9 cellular contexts compared by ENCODE assay signal in genomic region chr4:55409468-55410171, GRCh38. TPM values are rescaled to one million over a fixed set of nuclear protein-coding genes. Genes with fewer than 3 reads are reported as not detected.
DNase-seq lines count a peak whose midpoint lies in the region; ATAC-seq and TF ChIP-seq lines count a peak whose summit lies in the region.
"Had no signal": no experiment of that assay in that cellular context is flagged by ENCODE, and none has a peak within 500 bp of the region (broad histone marks: within the 10 kb centered on the region; RNA-seq: fewer than 3 reads in every experiment).

No MANE protein-coding gene starts in this region.

- peaks cover 79% of the 10 kb centered on the region for H4K20me1 ChIP-seq in Loucy (ENCODE audit: insufficient read depth, low read length, poor library complexity, severe bottlenecking)

- no peak overlapping the region for H3K4me3 Mint-ChIP-seq in type B pancreatic cell

- H3K36me3 Mint-ChIP-seq in type B pancreatic cell, result peaks cover 28% of the 10 kb centered on the region

- H2AFZ ChIP-seq in Loucy (ENCODE audit: low read length), result no peak overlapping the region

- H3K4me2 ChIP-seq in Loucy (ENCODE audit: low read depth, low read length, poor library complexity, severe bottlenecking), result peak overlapping the region; percentile 16

- H3K4me1 ChIP-seq in Loucy (ENCODE audit: insufficient read depth, low read length, poor library complexity, severe bottlenecking), result peaks cover 15% of the 10 kb centered on the region

- peaks cover 15% of the 10 kb centered on the region; the same call in 1 of the 2 replicates for H3K36me3 ChIP-seq in Loucy (ENCODE audit: insufficient read depth, low read length)

- peak; percentile 59 for TF ChIP-seq CTCF in Loucy (conservative IDR thresholded peaks at IDR 0.05; ENCODE audit: low read length)
- TF ChIP-seq CTCF in foreskin fibroblast (IDR thresholded peaks at IDR 0.05; ENCODE audit: low read depth, low read length), result peak; percentile 38
- TF ChIP-seq CTCF in type B pancreatic cell (conservative IDR thresholded peaks at IDR 0.05), result peak; percentile 53

- H3K9me2 ChIP-seq in Loucy (replicated peaks; ENCODE audit: low read depth, low read length), result no peaks in the 10 kb centered on the region

- ATAC-seq in GM21529 (IDR thresholded peaks at IDR 0.05; ENCODE audit: unreplicated experiment), result peak; percentile 79

- H3K9me3 ChIP-seq in Loucy (ENCODE audit: insufficient read depth, low read depth, low read length), result no peaks in the 10 kb centered on the region
- H3K9me3 ChIP-seq: SJCRH30 had no signal

- peaks cover 83% of the 10 kb centered on the region for H3K79me2 ChIP-seq in Loucy (ENCODE audit: insufficient read depth, low read length)

- H3K9me3 Mint-ChIP-seq in type B pancreatic cell, result no peaks in the 10 kb centered on the region

- no peak overlapping the region for H3K4me3 ChIP-seq in Loucy (ENCODE audit: low read length, poor library complexity, severe bottlenecking)
- peak overlapping the region in 1 of 2 donors; percentile 12 for H3K4me3 ChIP-seq in foreskin fibroblast (ENCODE audit: low read depth in 1 of 2, low read length in 2 of 2)
- H3K4me3 ChIP-seq: SJCRH30 had no signal

- no peak overlapping the region for H3K9ac ChIP-seq in Loucy (ENCODE audit: low read depth, low read length, poor library complexity, severe bottlenecking)

- DNase-seq in G401 (ENCODE audit: low spot score) (peak; percentile 23), foreskin fibroblast (peak in 1 of 2 donors; percentile 66), type B pancreatic cell (ENCODE audit: extremely low spot score, unreplicated experiment) (no peak), NCI-H748 (lab: John Stamatoyannopoulos, UW; ENCODE audit: unreplicated experiment) (no peak), cerebellar nuclear complex (lab: John Stamatoyannopoulos, UW) (no peak), cortex of kidney (lab: John Stamatoyannopoulos, UW) (no peak)

- no peaks in the 10 kb centered on the region for H3F3A ChIP-seq in Loucy (ENCODE audit: low read depth)

- H3K27ac Mint-ChIP-seq in type B pancreatic cell, result no peak overlapping the region

- no peaks in the 10 kb centered on the region for H3K27me3 ChIP-seq in Loucy (ENCODE audit: insufficient read depth, low read length, poor library complexity, severe bottlenecking)
- H3K27me3 ChIP-seq: SJCRH30 had no signal

- no peaks in the 10 kb centered on the region for H3K27me3 Mint-ChIP-seq in type B pancreatic cell

- in situ Hi-C loops in G401 (cut with HindIII; ENCODE audit: low sequenced_read_pairs), result no loop called here

- H3K4me1 Mint-ChIP-seq in type B pancreatic cell (ENCODE audit: unreplicated experiment), result peaks cover 12% of the 10 kb centered on the region

RNA-seq across cellular contexts. Expression of gene TMEM165, which starts 13.9 kb away (rescaled TPM):
- 87.8 and 127 TPM in 2 replicates for total RNA-seq in G401 (2014; rRNA removed; shearing (Covaris generic))
- total RNA-seq in type B pancreatic cell (ENCODE audit: low replicate concordance), result 69.2 and 96.0 TPM in 2 replicates
